Comparison of ENCODE assay signal across 13 cellular contexts in the genomic region with DNA sequence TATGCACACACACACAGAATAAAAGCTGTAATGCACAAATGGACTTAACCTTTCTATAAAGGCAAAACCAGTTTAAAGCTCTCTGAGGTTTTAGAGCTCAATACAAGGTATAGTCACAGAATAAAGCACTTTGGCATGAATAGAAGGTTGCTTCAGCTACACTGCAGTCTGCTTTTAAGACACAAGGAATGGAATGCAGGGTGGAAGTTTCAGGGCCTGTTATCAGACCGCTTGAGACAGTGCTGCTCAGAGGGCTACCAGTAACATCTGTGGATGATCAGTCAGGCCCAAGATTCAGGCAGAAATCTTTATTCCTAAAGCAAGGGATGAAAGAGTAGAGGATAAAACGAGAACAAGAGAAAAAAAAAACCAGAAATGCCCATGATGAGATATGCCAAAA. TPM values are rescaled to one million over a fixed set of nuclear protein-coding genes. Genes with fewer than 3 reads are reported as not detected.
DNase-seq lines count a peak whose midpoint lies in the region; ATAC-seq, FAIRE-seq and TF ChIP-seq lines count a peak whose summit lies in the region.
"Had no signal": no experiment of that assay in that cellular context is flagged by ENCODE, and none has a peak within 500 bp of the region (broad histone marks: within the 10 kb centered on the region; RNA-seq: fewer than 3 reads in every experiment).

No MANE protein-coding gene starts in this region.

- peaks cover 83% of the 10 kb centered on the region for H3K4me1 Mint-ChIP-seq in stimulated activated naive CD8-positive, alpha-beta T cell treated with anti-CD3 and anti-CD28 coated beads, Interleukin-15, Interleukin-2, amounts not matched to agents 100 ng/mL and 50 ng/mL, for 24 hours (ENCODE audit: low read depth)
- H3K4me1 Mint-ChIP-seq in stimulated activated naive CD8-positive, alpha-beta T cell treated with anti-CD3 and anti-CD28 coated beads, Interleukin-15, amount 100 ng/mL, for 72 hours = peaks cover 80% of the 10 kb centered on the region
- peaks cover 66% of the 10 kb centered on the region for H3K4me1 Mint-ChIP-seq in activated naive CD8-positive, alpha-beta T cell treated with anti-CD3 and anti-CD28 coated beads for 36 hours
- peaks cover 27% of the 10 kb centered on the region for H3K4me1 Mint-ChIP-seq in memory B cell

- H3K27me3 Mint-ChIP-seq in stimulated activated naive CD8-positive, alpha-beta T cell treated with anti-CD3 and anti-CD28 coated beads, Interleukin-15, Interleukin-2, amounts not matched to agents 100 ng/mL and 50 ng/mL, for 24 hours = no peaks in the 10 kb centered on the region
- H3K27me3 Mint-ChIP-seq in stimulated activated naive CD8-positive, alpha-beta T cell treated with anti-CD3 and anti-CD28 coated beads, Interleukin-15, amount 100 ng/mL, for 72 hours = no peaks in the 10 kb centered on the region
- no peaks in the 10 kb centered on the region for H3K27me3 Mint-ChIP-seq in activated naive CD8-positive, alpha-beta T cell treated with anti-CD3 and anti-CD28 coated beads for 36 hours
- no peaks in the 10 kb centered on the region for H3K27me3 Mint-ChIP-seq in memory B cell

- CTCF ChIA-PET in HEK293T (lab: Yijun Ruan, JAX) = no interaction called here

- FAIRE-seq in H54 (lab: Jason Lieb, UNC) = no peak

- no peak overlapping the region for H3K4me3 Mint-ChIP-seq in stimulated activated naive CD8-positive, alpha-beta T cell treated with anti-CD3 and anti-CD28 coated beads, Interleukin-15, Interleukin-2, amounts not matched to agents 100 ng/mL and 50 ng/mL, for 24 hours
- H3K4me3 Mint-ChIP-seq in stimulated activated naive CD8-positive, alpha-beta T cell treated with anti-CD3 and anti-CD28 coated beads, Interleukin-15, amount 100 ng/mL, for 72 hours = no peak overlapping the region
- peak overlapping the region; percentile 29 for H3K4me3 Mint-ChIP-seq in activated naive CD8-positive, alpha-beta T cell treated with anti-CD3 and anti-CD28 coated beads for 36 hours
- no peak overlapping the region for H3K4me3 Mint-ChIP-seq in memory B cell

- peaks cover 95% of the 10 kb centered on the region for H3K36me3 Mint-ChIP-seq in stimulated activated naive CD8-positive, alpha-beta T cell treated with anti-CD3 and anti-CD28 coated beads, Interleukin-15, Interleukin-2, amounts not matched to agents 100 ng/mL and 50 ng/mL, for 24 hours (ENCODE audit: low read depth)
- H3K36me3 Mint-ChIP-seq in activated naive CD8-positive, alpha-beta T cell treated with anti-CD3 and anti-CD28 coated beads for 36 hours = peaks cover 76% of the 10 kb centered on the region
- peaks cover 44% of the 10 kb centered on the region for H3K36me3 Mint-ChIP-seq in memory B cell

- no peaks in the 10 kb centered on the region for H3K9me3 Mint-ChIP-seq in stimulated activated naive CD8-positive, alpha-beta T cell treated with anti-CD3 and anti-CD28 coated beads, Interleukin-15, Interleukin-2, amounts not matched to agents 100 ng/mL and 50 ng/mL, for 24 hours
- no peaks in the 10 kb centered on the region for H3K9me3 Mint-ChIP-seq in stimulated activated naive CD8-positive, alpha-beta T cell treated with anti-CD3 and anti-CD28 coated beads, Interleukin-15, amount 100 ng/mL, for 72 hours
- peaks cover 2% of the 10 kb centered on the region for H3K9me3 Mint-ChIP-seq in activated naive CD8-positive, alpha-beta T cell treated with anti-CD3 and anti-CD28 coated beads for 36 hours
- no peaks in the 10 kb centered on the region for H3K9me3 Mint-ChIP-seq in memory B cell

- no peak for ATAC-seq in stimulated activated naive CD8-positive, alpha-beta T cell treated with anti-CD3 and anti-CD28 coated beads, Interleukin-15, amount 100 ng/mL, for 72 hours
- no peak for ATAC-seq in memory B cell (ENCODE audit: low read depth)
- no peak for ATAC-seq in GM19328 (IDR thresholded peaks at IDR 0.05; ENCODE audit: unreplicated experiment)

- peak overlapping the region; percentile 3 for H3K27ac Mint-ChIP-seq in stimulated activated naive CD8-positive, alpha-beta T cell treated with anti-CD3 and anti-CD28 coated beads, Interleukin-15, Interleukin-2, amounts not matched to agents 100 ng/mL and 50 ng/mL, for 24 hours
- no peak overlapping the region for H3K27ac Mint-ChIP-seq in stimulated activated naive CD8-positive, alpha-beta T cell treated with anti-CD3 and anti-CD28 coated beads, Interleukin-15, amount 100 ng/mL, for 72 hours
- peak overlapping the region; percentile 39 for H3K27ac Mint-ChIP-seq in activated naive CD8-positive, alpha-beta T cell treated with anti-CD3 and anti-CD28 coated beads for 36 hours
- H3K27ac Mint-ChIP-seq in memory B cell = peak overlapping the region; percentile 67
- H3K27ac Mint-ChIP-seq: progenitor cell of endocrine pancreas had no signal

- TF ChIP-seq POLR2A in H54 (IDR thresholded peaks at IDR 0.05; ENCODE audit: low read depth, low read length) = no peak

- POLR2A ChIA-PET in HEK293T (lab: Yijun Ruan, JAX) = no interaction called here

- DNase-seq in stimulated activated naive CD8-positive, alpha-beta T cell treated with anti-CD3 and anti-CD28 coated beads, Interleukin-15, amount 100 ng/mL, for 72 hours = no peak
- DNase-seq in activated naive CD8-positive, alpha-beta T cell treated with anti-CD3 and anti-CD28 coated beads for 36 hours = no peak
- no peak for DNase-seq in memory B cell (ENCODE audit: low spot score in 2 of 2)
- DNase-seq in NCI-H510A treated with DMSO at 0.1 percent for 48 hours (lab: John Stamatoyannopoulos, UW) = no peak
- DNase-seq in HEK293T (ENCODE audit: extremely low spot score) = no peak
- DNase-seq in H54 (ENCODE audit: insufficient read length, low spot score) = no peak
- DNase-seq: cortex of kidney, EL, NCI-H1092 treated with DMSO at 0.1 percent for 48 hours, NCI-H446 had no signal

TF ChIP-seq in HEK293T, 16 proteins besides CTCF, POLR2A, EP300 and RAD21:
- TF ChIP-seq HDGF (IDR thresholded peaks at IDR 0.05; ENCODE audit: borderline replicate concordance) (no peak), TARDBP (IDR thresholded peaks at IDR 0.05) (no peak), BHLHE40 (IDR thresholded peaks at IDR 0.05; ENCODE audit: borderline replicate concordance) (no peak)

RNA-seq across cellular contexts. Expression of a gene that starts 46.7 kb away (rescaled TPM):
- 100 to 1,000 TPM; 380 to 428 TPM for total RNA-seq in activated naive CD8-positive, alpha-beta T cell treated with anti-CD3 and anti-CD28 coated beads for 36 hours

Comparison
In these comparisons a context has a peak if more than half of its experiments do, and no peak if none do; other contexts are left out.
1. H3K27ac Mint-ChIP-seq: peak in stimulated activated naive CD8-positive, alpha-beta T cell treated with anti-CD3 and anti-CD28 coated beads, Interleukin-15, Interleukin-2, amounts not matched to agents 100 ng/mL and 50 ng/mL, for 24 hours (single experiment), activated naive CD8-positive, alpha-beta T cell treated with anti-CD3 and anti-CD28 coated beads for 36 hours (single experiment) and memory B cell (single experiment); none in stimulated activated naive CD8-positive, alpha-beta T cell treated with anti-CD3 and anti-CD28 coated beads, Interleukin-15, amount 100 ng/mL, for 72 hours (0 of 2).